Comparison of ENCODE assay signal across 17 cellular contexts in genomic region chr11:15615412-15616096, GRCh38.
A peak's percentile ranks its signal among the peaks of the same experiment; 100 is the strongest.
DNase-seq lines count a peak whose midpoint lies in the region; ATAC-seq lines count a peak whose summit lies in the region.
"Had no signal": no experiment of that assay in that cellular context is flagged by ENCODE, and none has a peak within 500 bp of the region (broad histone marks: within the 10 kb centered on the region; RNA-seq: fewer than 3 reads in every experiment).

No MANE protein-coding gene starts in this region.

- H3K4me3 Mint-ChIP-seq in activated CD4-positive, alpha-beta memory T cell treated with anti-CD3 and anti-CD28 coated beads for 36 hours = no peak overlapping the region
- H3K4me3 Mint-ChIP-seq in T-cell = no peak overlapping the region
- no peak overlapping the region for H3K4me3 Mint-ChIP-seq in activated CD8-positive, alpha-beta memory T cell treated with anti-CD3 and anti-CD28 coated beads, Interleukin-2, amount 10 ng/mL, durations not matched to agents 7 days and 5 days
- H3K4me3 Mint-ChIP-seq: CD4-positive, alpha-beta T cell had no signal

- ATAC-seq in left ventricle myocardium superior = peak; percentile 91
- ATAC-seq in T-cell (replicated peaks in 1 of 4) = no peak
- no peak for ATAC-seq in activated CD8-positive, alpha-beta memory T cell treated with anti-CD3 and anti-CD28 coated beads, Interleukin-2, amount 10 ng/mL, durations not matched to agents 7 days and 5 days

- no peaks in the 10 kb centered on the region for H3K36me3 Mint-ChIP-seq in activated CD4-positive, alpha-beta memory T cell treated with anti-CD3 and anti-CD28 coated beads for 36 hours
- no peaks in the 10 kb centered on the region for H3K36me3 Mint-ChIP-seq in T-cell
- no peaks in the 10 kb centered on the region for H3K36me3 Mint-ChIP-seq in activated CD8-positive, alpha-beta memory T cell treated with anti-CD3 and anti-CD28 coated beads, Interleukin-2, amount 10 ng/mL, durations not matched to agents 7 days and 5 days

- intact Hi-C loops in left ventricle myocardium superior (cut with micrococcal nuclease) = no loop called here
- intact Hi-C loops in activated CD4-positive, alpha-beta memory T cell treated with anti-CD3 and anti-CD28 coated beads for 36 hours (cut with micrococcal nuclease) = no loop called here

- no peaks in the 10 kb centered on the region for H3K4me1 Mint-ChIP-seq in activated CD4-positive, alpha-beta memory T cell treated with anti-CD3 and anti-CD28 coated beads for 36 hours (ENCODE audit: low read depth)
- no peaks in the 10 kb centered on the region for H3K4me1 Mint-ChIP-seq in T-cell
- H3K4me1 Mint-ChIP-seq in activated CD8-positive, alpha-beta memory T cell treated with anti-CD3 and anti-CD28 coated beads, Interleukin-2, amount 10 ng/mL, durations not matched to agents 7 days and 5 days = no peaks in the 10 kb centered on the region

- CTCF ChIA-PET in activated CD4-positive, alpha-beta memory T cell treated with anti-CD3 and anti-CD28 coated beads for 36 hours (lab: Charles Lee) = no interaction called here
- CTCF ChIA-PET in T-cell (lab: Charles Lee) = no interaction called here
- CTCF ChIA-PET in activated CD8-positive, alpha-beta memory T cell treated with anti-CD3 and anti-CD28 coated beads, Interleukin-2, amount 10 ng/mL, durations not matched to agents 7 days and 5 days (lab: Charles Lee) = no interaction called here

- H3K9me3 Mint-ChIP-seq in activated CD4-positive, alpha-beta memory T cell treated with anti-CD3 and anti-CD28 coated beads for 36 hours = no peaks in the 10 kb centered on the region
- H3K9me3 Mint-ChIP-seq in T-cell = peaks cover 0 to 4% (median 0%) of the 10 kb centered on the region in 3 donors
- H3K9me3 Mint-ChIP-seq in activated CD8-positive, alpha-beta memory T cell treated with anti-CD3 and anti-CD28 coated beads, Interleukin-2, amount 10 ng/mL, durations not matched to agents 7 days and 5 days (ENCODE audit: low read depth) = no peaks in the 10 kb centered on the region
- H3K9me3 Mint-ChIP-seq: CD4-positive, alpha-beta T cell had no signal

- H3K27me3 Mint-ChIP-seq in activated CD4-positive, alpha-beta memory T cell treated with anti-CD3 and anti-CD28 coated beads for 36 hours = no peaks in the 10 kb centered on the region
- H3K27me3 Mint-ChIP-seq in T-cell = peaks cover 0 to 4% of the 10 kb centered on the region in 2 donors
- H3K27me3 Mint-ChIP-seq in activated CD8-positive, alpha-beta memory T cell treated with anti-CD3 and anti-CD28 coated beads, Interleukin-2, amount 10 ng/mL, durations not matched to agents 7 days and 5 days = no peaks in the 10 kb centered on the region

- no peak overlapping the region for H3K27ac Mint-ChIP-seq in activated CD4-positive, alpha-beta memory T cell treated with anti-CD3 and anti-CD28 coated beads for 36 hours
- H3K27ac Mint-ChIP-seq in T-cell = no peak overlapping the region
- no peak overlapping the region for H3K27ac Mint-ChIP-seq in activated CD8-positive, alpha-beta memory T cell treated with anti-CD3 and anti-CD28 coated beads, Interleukin-2, amount 10 ng/mL, durations not matched to agents 7 days and 5 days
- H3K27ac Mint-ChIP-seq: CD4-positive, alpha-beta T cell had no signal

- POLR2A ChIA-PET in activated CD4-positive, alpha-beta memory T cell treated with anti-CD3 and anti-CD28 coated beads for 36 hours (lab: Charles Lee) = no interaction called here
- POLR2A ChIA-PET in T-cell (lab: Charles Lee) = no interaction called here

- DNase-seq in ELF-1 (ENCODE audit: low read depth, low spot score) = peak; percentile 17
- peak; percentile 96 for DNase-seq in cerebellar cortex (ENCODE audit: low spot score)
- no peak for DNase-seq in left ventricle myocardium superior
- peak; percentile 14 for DNase-seq in superior temporal gyrus (ENCODE audit: extremely low spot score)
- no peak for DNase-seq in activated CD4-positive, alpha-beta memory T cell treated with anti-CD3 and anti-CD28 coated beads for 36 hours
- DNase-seq in T-cell = no peak
- no peak for DNase-seq in activated CD8-positive, alpha-beta memory T cell treated with anti-CD3 and anti-CD28 coated beads, Interleukin-2, amount 10 ng/mL, durations not matched to agents 7 days and 5 days
- DNase-seq: ACHN; AML-193; CD4-positive, alpha-beta T cell; GM23248; NCI-H1417; NCI-H2029; NCI-H2171; NCI-H446; NCI-H69; NK-92 treated with Interleukin-12 subunit alpha and Interleukin-12 subunit beta, amount 100 ng/mL, for 24 hours had no signal

Comparison
In these comparisons a context has a peak if more than half of its experiments do, and no peak if none do; other contexts are left out.
1. DNase-seq: peak in ELF-1 (single experiment), cerebellar cortex (single experiment) and superior temporal gyrus (single experiment); none in left ventricle myocardium superior (single experiment), activated CD4-positive, alpha-beta memory T cell treated with anti-CD3 and anti-CD28 coated beads for 36 hours (single experiment), T-cell (0 of 34) and activated CD8-positive, alpha-beta memory T cell treated with anti-CD3 and anti-CD28 coated beads, Interleukin-2, amount 10 ng/mL, durations not matched to agents 7 days and 5 days (single experiment).